In genomic region chr12:28424965-28425364, GRCh38 we compare ENCODE assay signal across 15 cellular contexts.
DNase-seq lines count a peak whose midpoint lies in the region; ATAC-seq, FAIRE-seq and TF ChIP-seq lines count a peak whose summit lies in the region.
"Had no signal": no experiment of that assay in that cellular context is flagged by ENCODE, and none has a peak within 500 bp of the region (broad histone marks: within the 10 kb centered on the region; RNA-seq: fewer than 3 reads in every experiment).

No MANE protein-coding gene starts in this region.

- peak overlapping the region in 2 of 4 donors; percentile 51 to 63 for H3K27ac ChIP-seq in body of pancreas
- H3K27ac ChIP-seq: vagina had no signal

- H3K4me1 ChIP-seq in body of pancreas = peaks cover 9% of the 10 kb centered on the region
- H3K4me1 ChIP-seq: vagina had no signal

- no peak for TF ChIP-seq CTCF in body of pancreas (IDR thresholded peaks at IDR 0.05)

- H3K36me3 ChIP-seq in body of pancreas (replicated peaks in 1 of 2; ENCODE audit: insufficient read depth in 1 of 2, low read depth in 2 of 2) = no peaks in the 10 kb centered on the region
- H3K36me3 ChIP-seq: vagina had no signal

- TF ChIP-seq POLR2A in body of pancreas (IDR thresholded peaks at IDR 0.05) = no peak

- H3K9me3 ChIP-seq in body of pancreas = no peaks in the 10 kb centered on the region
- H3K9me3 ChIP-seq: vagina had no signal

- DNase-seq in body of pancreas (peak; percentile 16 to 30 (median 22)), iPS-NIHi11 (ENCODE audit: low spot score) (peak; percentile 8), sciatic nerve (ENCODE audit: low spot score) (no peak), frontal cortex (ENCODE audit: low spot score in 2 of 2) (no peak), NCI-H345 (lab: John Stamatoyannopoulos, UW) (no peak), Ammon's horn (ENCODE audit: low spot score) (no peak)
- no peak for DNase-seq in activated CD8-positive, alpha-beta memory T cell treated with anti-CD3 and anti-CD28 coated beads, Interleukin-2, amount 50 U/mL, for 48 hours
- DNase-seq: activated T-cell treated with anti-CD3 and anti-CD28 coated beads for 4 hours; CD8-positive, alpha-beta memory T cell; GOT3; left colon; NCI-H2081 had no signal

- FAIRE-seq in frontal cortex (lab: Jason Lieb, UNC) = no peak
- FAIRE-seq: TTC549 had no signal

- peak; percentile 27 for ATAC-seq in HG03108 (IDR thresholded peaks at IDR 0.05; ENCODE audit: unreplicated experiment)
- ATAC-seq in body of pancreas = peak; percentile 79
- peak; percentile 49 for ATAC-seq in sciatic nerve
- ATAC-seq: left colon had no signal

- WGBS in body of pancreas, 2 donors = 46 to 59% methylated on average over 3 of the region's 3 CpGs

- intact Hi-C loops in body of pancreas (cut with DNase I) = no loop called here
- intact Hi-C loops in sciatic nerve (cut with DNase I) = no loop called here

- H3K4me3 ChIP-seq in body of pancreas = no peak overlapping the region
- H3K4me3 ChIP-seq: vagina had no signal

- no peaks in the 10 kb centered on the region for H3K27me3 ChIP-seq in body of pancreas
- H3K27me3 ChIP-seq: vagina had no signal

Comparison
In these comparisons a context has a peak if more than half of its experiments do, and no peak if none do; other contexts are left out.
1. ATAC-seq: peak in every context shown above with its lines; median percentile 79 in body of pancreas; 49 in sciatic nerve; 27 in HG03108.
2. DNase-seq: peak in body of pancreas (4 of 4) and iPS-NIHi11 (single experiment); none in sciatic nerve (single experiment), activated CD8-positive, alpha-beta memory T cell treated with anti-CD3 and anti-CD28 coated beads, Interleukin-2, amount 50 U/mL, for 48 hours (single experiment), frontal cortex (0 of 2), NCI-H345 (single experiment) and Ammon's horn (single experiment).